ENCODE assay signal across 1 cellular context in the genomic region with DNA sequence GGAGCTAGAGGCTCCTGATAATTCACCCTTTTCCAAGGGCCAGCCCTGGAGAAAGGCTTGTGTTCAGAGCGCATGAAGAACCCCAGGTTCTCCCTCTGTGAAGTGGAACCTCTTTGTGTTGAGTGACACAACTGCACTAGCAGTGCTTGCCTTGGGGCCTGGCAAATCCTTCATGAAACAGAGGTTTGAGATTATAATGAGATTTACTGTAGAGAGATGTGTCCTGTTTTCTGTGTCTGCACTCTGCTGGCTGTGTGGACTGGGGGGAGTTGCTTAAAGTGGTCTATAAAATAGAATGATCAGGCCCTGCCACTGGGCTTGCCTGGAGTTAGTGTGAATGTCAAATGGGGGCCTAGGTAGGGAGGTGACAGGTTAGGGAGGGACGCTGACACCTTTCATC.
TF ChIP-seq lines count a peak whose summit lies in the region.

No MANE protein-coding gene starts in this region.

TF ChIP-seq in H1, 55 proteins besides CTCF, POLR2A, EP300 and RAD21:
- no peak for TF ChIP-seq CEBPB (IDR thresholded peaks at IDR 0.05; ENCODE audit: low read depth, low read length)
- TF ChIP-seq TCF12 (IDR thresholded peaks at IDR 0.05; ENCODE audit: low read depth, low read length) = no peak
- no peak for TF ChIP-seq BACH1 (IDR thresholded peaks at IDR 0.05; ENCODE audit: low read length)
- TF ChIP-seq SIN3A (conservative IDR thresholded peaks at IDR 0.05 in 1 of 2, IDR thresholded peaks at IDR 0.05 in 1 of 2; ENCODE audit: low read depth in 1 of 2, low read length in 2 of 2) = no peak
- no peak for TF ChIP-seq JUND (IDR thresholded peaks at IDR 0.05; ENCODE audit: low read length)
- no peak for TF ChIP-seq CHD2 (IDR thresholded peaks at IDR 0.05; ENCODE audit: low read length)
